ENCODE assay signal across 27 cellular contexts in genomic region chr4:25290490-25291067, GRCh38. TPM values are rescaled to one million over a fixed set of nuclear protein-coding genes. Genes with fewer than 3 reads are reported as not detected.
DNase-seq lines count a peak whose midpoint lies in the region; ATAC-seq, FAIRE-seq and TF ChIP-seq lines count a peak whose summit lies in the region.
"Had no signal": no experiment of that assay in that cellular context is flagged by ENCODE, and none has a peak within 500 bp of the region (broad histone marks: within the 10 kb centered on the region; RNA-seq: fewer than 3 reads in every experiment).

No MANE protein-coding gene starts in this region.

- peaks cover 4% of the 10 kb centered on the region for H3K36me3 Mint-ChIP-seq in Caco-2 (ENCODE audit: insufficient read depth, unreplicated experiment)
- H3K36me3 Mint-ChIP-seq in endodermal cell (ENCODE audit: low read depth) = no peaks in the 10 kb centered on the region

- DNase-seq in Caco-2 (peak; percentile 70 to 83), LoVo (ENCODE audit: low spot score) (peak; percentile 8), endodermal cell (peak; percentile 60), NCI-H69 (lab: John Stamatoyannopoulos, UW) (no peak), BE2C (no peak), urothelium cell line (ENCODE audit: low spot score) (no peak)
- DNase-seq: activated CD4-positive, alpha-beta memory T cell treated with anti-CD3 and anti-CD28 coated beads for 36 hours; activated CD4-positive, CD25-positive, alpha-beta regulatory T cell treated with anti-CD3 and anti-CD28 coated beads, Interleukin-2, amount 50 U/mL, for 72 hours; activated CD8-positive, alpha-beta memory T cell treated with anti-CD3 and anti-CD28 coated beads, Interleukin-2, amount 50 U/mL, for 4 hours; activated naive CD4-positive, alpha-beta T cell treated with anti-CD3 and anti-CD28 coated beads for 36 hours; brain microvascular endothelial cell; CD4-positive, alpha-beta memory T cell; Kasumi-1; left ventricle myocardium superior; naive B cell; NCI-H1436 treated with DMSO at 0.1 percent for 48 hours; NCI-H446; nucleus accumbens; sigmoid colon; stimulated activated CD4-positive, alpha-beta T cell treated with anti-CD3 and anti-CD28 coated beads, Interleukin-4, amount 100 ng/mL, for 24 hours had no signal

- TF ChIP-seq CTCF in Caco-2 (IDR thresholded peaks at IDR 0.05; ENCODE audit: insufficient read depth in 1 of 2, low read depth in 1 of 2, low read length in 1 of 2, severe bottlenecking in 1 of 2, unreplicated experiment in 1 of 2) (no peak), endodermal cell (conservative IDR thresholded peaks at IDR 0.05) (no peak), BE2C (IDR thresholded peaks at IDR 0.05; ENCODE audit: low read depth, low read length) (no peak)

- no peak overlapping the region for H3K4me3 Mint-ChIP-seq in Caco-2 (ENCODE audit: unreplicated experiment)
- no peak overlapping the region for H3K4me3 Mint-ChIP-seq in endodermal cell
- H3K4me3 Mint-ChIP-seq: activated CD4-positive, alpha-beta memory T cell treated with anti-CD3 and anti-CD28 coated beads for 36 hours; activated naive CD4-positive, alpha-beta T cell treated with anti-CD3 and anti-CD28 coated beads for 36 hours; CD4-positive, alpha-beta memory T cell; naive B cell had no signal

- H3K27me3 Mint-ChIP-seq in Caco-2 (ENCODE audit: insufficient read depth, unreplicated experiment) = no peaks in the 10 kb centered on the region
- H3K27me3 Mint-ChIP-seq in endodermal cell (ENCODE audit: insufficient read depth) = peaks cover 9% of the 10 kb centered on the region
- H3K27me3 Mint-ChIP-seq: naive B cell had no signal

- H3K4me3 ChIP-seq in Caco-2 (ENCODE audit: low read depth, low read length) (no peak overlapping the region), endodermal cell (ENCODE audit: low read length) (no peak overlapping the region), mesodermal cell (ENCODE audit: extremely low read depth, insufficient read depth, low read length, poor library complexity, severe bottlenecking) (no peak overlapping the region), BE2C (ENCODE audit: low read depth, low read length) (no peak overlapping the region)
- H3K4me3 ChIP-seq: HAP-1, prostate gland, sigmoid colon, tibial nerve had no signal

- FAIRE-seq in urothelium cell line (lab: Jason Lieb, UNC) = no peak
- FAIRE-seq: islet of Langerhans had no signal

- H3K27ac ChIP-seq in endodermal cell (ENCODE audit: low read depth, low read length) (no peak overlapping the region), mesodermal cell (ENCODE audit: low read depth, low read length, severe bottlenecking) (peak overlapping the region; percentile 46)
- H3K27ac ChIP-seq: brain microvascular endothelial cell, prostate gland, RWPE1, sigmoid colon, tibial nerve had no signal

- no TSS peak for BruUV-seq in Caco-2 (replicated peaks; lab: Mats Ljungman, UMichigan)

- CTCF ChIA-PET in Caco-2 (lab: Charles Lee) = interaction anchor here (0.5 to 1.7 kb wide), 3 partner anchors 9 to 75 kb away, joined by 4 to 10 read pairs (median 9); partner anchors contain the start of gene ZCCHC4

- H3K9me3 ChIP-seq in Caco-2 = peaks cover 6% of the 10 kb centered on the region
- no peaks in the 10 kb centered on the region for H3K9me3 ChIP-seq in endodermal cell (ENCODE audit: control insufficient read depth, low read length)
- H3K9me3 ChIP-seq in mesodermal cell (ENCODE audit: control insufficient read depth, low read length) = no peaks in the 10 kb centered on the region
- H3K9me3 ChIP-seq in BE2C = no peaks in the 10 kb centered on the region; the same call in 1 of the 2 replicates
- H3K9me3 ChIP-seq: HAP-1, prostate gland, sigmoid colon had no signal

- POLR2A ChIA-PET in Caco-2 (lab: Charles Lee) = no interaction called here

- no peaks in the 10 kb centered on the region for H3K27me3 ChIP-seq in Caco-2 (replicated peaks; ENCODE audit: control insufficient read depth, insufficient read depth, low read length)
- H3K27me3 ChIP-seq in endodermal cell (ENCODE audit: control insufficient read depth, insufficient read depth, low read length, poor library complexity, severe bottlenecking) = no peaks in the 10 kb centered on the region
- peaks cover 3% of the 10 kb centered on the region; the same call in 1 of the 2 replicates for H3K27me3 ChIP-seq in BE2C
- H3K27me3 ChIP-seq: brain microvascular endothelial cell, sigmoid colon, tibial nerve had no signal

- intact Hi-C loops in Caco-2 (cut with micrococcal nuclease; ENCODE audit: unreplicated experiment) = loop anchor here (1.0 kb wide), 1 partner anchor 9 kb away; no protein-coding TSS in a partner anchor

- peaks cover 15% of the 10 kb centered on the region for H3K4me1 ChIP-seq in Caco-2
- H3K4me1 ChIP-seq in endodermal cell (ENCODE audit: control insufficient read depth, insufficient read depth, low read length) = peaks cover 5% of the 10 kb centered on the region
- H3K4me1 ChIP-seq in mesodermal cell (ENCODE audit: control insufficient read depth, insufficient read depth, low read length, poor library complexity, severe bottlenecking) = peaks cover 4% of the 10 kb centered on the region
- no peaks in the 10 kb centered on the region for H3K4me1 ChIP-seq in BE2C
- H3K4me1 ChIP-seq: HAP-1, prostate gland, sigmoid colon, tibial nerve had no signal

- H3K9ac ChIP-seq in endodermal cell (ENCODE audit: extremely low read depth, low read length, poor library complexity, severe bottlenecking) = no peak overlapping the region

- H3K4me1 Mint-ChIP-seq in Caco-2 (ENCODE audit: low read depth, unreplicated experiment) (peaks cover 7% of the 10 kb centered on the region), endodermal cell (no peaks in the 10 kb centered on the region)
- H3K4me1 Mint-ChIP-seq: CD4-positive, alpha-beta memory T cell; naive B cell had no signal

- peaks cover 37% of the 10 kb centered on the region for H3K9me3 Mint-ChIP-seq in Caco-2 (ENCODE audit: unreplicated experiment)
- peaks cover 6% of the 10 kb centered on the region for H3K9me3 Mint-ChIP-seq in endodermal cell

- ATAC-seq in HG02870 (IDR thresholded peaks at IDR 0.05; ENCODE audit: unreplicated experiment) = no peak
- ATAC-seq: left ventricle myocardium superior had no signal

- H3K27ac Mint-ChIP-seq in Caco-2 (ENCODE audit: unreplicated experiment) (peak overlapping the region; percentile 76), endodermal cell (no peak overlapping the region)
- H3K27ac Mint-ChIP-seq: activated CD4-positive, alpha-beta memory T cell treated with anti-CD3 and anti-CD28 coated beads for 36 hours; activated naive CD4-positive, alpha-beta T cell treated with anti-CD3 and anti-CD28 coated beads for 36 hours; naive B cell had no signal

- 84 to 90% methylated on average over 11 of the region's 11 CpGs for WGBS in endodermal cell (ENCODE audit: insufficient coverage in 1 of 2, insufficient read length in 1 of 2), 2 experiments
- 87 to 90% methylated on average over 10 to 11 of the region's 11 CpGs for WGBS in mesodermal cell (ENCODE audit: insufficient coverage in 2 of 2), 2 experiments

- H3K36me3 ChIP-seq in Caco-2 (ENCODE audit: control insufficient read depth, insufficient read depth, low read length) (no peaks in the 10 kb centered on the region), endodermal cell (ENCODE audit: control insufficient read depth, insufficient read depth, low read length) (no peaks in the 10 kb centered on the region), mesodermal cell (ENCODE audit: control insufficient read depth, insufficient read depth, low read length) (no peaks in the 10 kb centered on the region), BE2C (no peaks in the 10 kb centered on the region)
- H3K36me3 ChIP-seq: brain microvascular endothelial cell, HAP-1, prostate gland, sigmoid colon, tibial nerve had no signal

RNA-seq across cellular contexts. Expression of gene ZCCHC4, which starts 22.0 kb away (rescaled TPM):
- total RNA-seq in Caco-2 (2022) = 13.1 and 13.2 TPM in 2 replicates
- total RNA-seq in endodermal cell = 10 to 100 TPM; 11.1 to 19.7 TPM
- 13.2 TPM for polyA plus RNA-seq in endodermal cell (2013, experiment 1 of 2)
- polyA plus RNA-seq in endodermal cell (2013, experiment 2 of 2) = 12.8 TPM
- polyA plus RNA-seq in mesodermal cell (2013, experiment 1 of 2) = 12.2 TPM
- polyA plus RNA-seq in mesodermal cell (2013, experiment 2 of 2) = 11.7 TPM
- 8.7 TPM for polyA plus RNA-seq in BE2C (2012; ENCODE audit: insufficient read depth, insufficient read length, low read depth)

RNA-seq across cellular contexts. Expression of gene PI4K2B, which starts 56.7 kb away (rescaled TPM):
- total RNA-seq in Caco-2 (2022) (22.8 and 25.0 TPM in 2 replicates), endodermal cell (10 to 100 TPM; 15.6 to 16.1 TPM)
- polyA plus RNA-seq in endodermal cell (2013, experiment 1 of 2) = 8.2 TPM
- polyA plus RNA-seq in endodermal cell (2013, experiment 2 of 2) = 8.8 TPM
- 14.7 TPM for polyA plus RNA-seq in mesodermal cell (2013, experiment 1 of 2)
- 16.7 TPM for polyA plus RNA-seq in mesodermal cell (2013, experiment 2 of 2)
- polyA plus RNA-seq in BE2C (2012; ENCODE audit: insufficient read depth, insufficient read length, low read depth) = 2.2 TPM

Comparison
In these comparisons a context has a peak if more than half of its experiments do, and no peak if none do; other contexts are left out.
1. DNase-seq: peak in Caco-2 (2 of 2), LoVo (single experiment) and endodermal cell (single experiment); none in NCI-H69 (single experiment), BE2C (single experiment) and urothelium cell line (single experiment).